In genomic region chr14:63454436-63454835, GRCh38 we compare ENCODE assay signal across 27 cellular contexts.
"Had no signal": no experiment of that assay in that cellular context is flagged by ENCODE, and none has a peak within 500 bp of the region (broad histone marks: within the 10 kb centered on the region; RNA-seq: fewer than 3 reads in every experiment).

No MANE protein-coding gene starts in this region.

- H3K9ac ChIP-seq: parathyroid adenoma had no signal

- H3K4me2 ChIP-seq: smooth muscle cell had no signal

- H3K9me3 Mint-ChIP-seq: activated CD4-positive, alpha-beta memory T cell treated with anti-CD3 and anti-CD28 coated beads, Interleukin-2, amount 10 ng/mL, durations not matched to agents 7 days and 5 days; activated CD4-positive, alpha-beta T cell treated with anti-CD3 and anti-CD28 coated beads, Interleukin-2, amount 10 ng/mL, durations not matched to agents 24 days and 14 days; activated T-cell treated with anti-CD3 and anti-CD28 coated beads, Interleukin-2, amount 50 U/mL, for 24 hours; neural crest cell had no signal

- H3K9me3 ChIP-seq: breast epithelium, esophagus squamous epithelium, left ventricle myocardium inferior, right atrium auricular region, tibial nerve had no signal

- H3K27me3 Mint-ChIP-seq: activated CD4-positive, alpha-beta memory T cell treated with anti-CD3 and anti-CD28 coated beads, Interleukin-2, amount 10 ng/mL, durations not matched to agents 7 days and 5 days; activated CD4-positive, alpha-beta T cell treated with anti-CD3 and anti-CD28 coated beads, Interleukin-2, amount 10 ng/mL, durations not matched to agents 24 days and 14 days; activated T-cell treated with anti-CD3 and anti-CD28 coated beads, Interleukin-2, amount 50 U/mL, for 24 hours had no signal

- H3K27me3 ChIP-seq: breast epithelium, esophagus squamous epithelium, right atrium auricular region, tibial nerve had no signal

- H2AFZ ChIP-seq: parathyroid adenoma had no signal

- H3K27ac Mint-ChIP-seq: activated CD4-positive, alpha-beta memory T cell treated with anti-CD3 and anti-CD28 coated beads, Interleukin-2, amount 10 ng/mL, durations not matched to agents 7 days and 5 days; activated CD4-positive, alpha-beta T cell treated with anti-CD3 and anti-CD28 coated beads, Interleukin-2, amount 10 ng/mL, durations not matched to agents 24 days and 14 days had no signal

- H3K27ac ChIP-seq: breast epithelium, epithelial cell of prostate, esophagus squamous epithelium, parathyroid adenoma, right atrium auricular region, tibial nerve had no signal

- H3K36me3 ChIP-seq: breast epithelium, left ventricle myocardium inferior, right atrium auricular region, tibial nerve had no signal

- H3K4me3 Mint-ChIP-seq: activated CD4-positive, alpha-beta memory T cell treated with anti-CD3 and anti-CD28 coated beads, Interleukin-2, amount 10 ng/mL, durations not matched to agents 7 days and 5 days; activated CD4-positive, alpha-beta T cell treated with anti-CD3 and anti-CD28 coated beads, Interleukin-2, amount 10 ng/mL, durations not matched to agents 24 days and 14 days; activated T-cell treated with anti-CD3 and anti-CD28 coated beads, Interleukin-2, amount 50 U/mL, for 24 hours; neural crest cell had no signal

- H3K4me1 ChIP-seq: breast epithelium had no signal

- DNase-seq: activated CD4-positive, alpha-beta memory T cell treated with anti-CD3 and anti-CD28 coated beads, Interleukin-2, amount 10 ng/mL, durations not matched to agents 7 days and 5 days; activated CD4-positive, alpha-beta T cell treated with anti-CD3 and anti-CD28 coated beads, Interleukin-2, amount 10 ng/mL, durations not matched to agents 24 days and 14 days; activated CD4-positive, CD25-positive, alpha-beta regulatory T cell treated with anti-CD3 and anti-CD28 coated beads, Interleukin-2, amount 50 U/mL, for 72 hours; activated CD8-positive, alpha-beta memory T cell treated with anti-CD3 and anti-CD28 coated beads, Interleukin-2, amount 50 U/mL, for 48 hours; activated gamma-delta T cell treated with Interleukin-2 at 50 U/mL for 16 hours; activated naive CD4-positive, alpha-beta T cell treated with anti-CD3 and anti-CD28 coated beads, Interleukin-2, amount 50 U/mL, for 16 hours; activated T-cell treated with anti-CD3 and anti-CD28 coated beads, Interleukin-2, amount 50 U/mL, for 24 hours; amniotic stem cell; central memory CD4-positive, alpha-beta T cell; dermis blood vessel endothelial cell; effector CD8-positive, alpha-beta T cell; esophagus squamous epithelium; foreskin melanocyte; islet precursor cell; left ventricle myocardium inferior; mammary epithelial cell; stimulated activated CD4-positive, alpha-beta T cell treated with anti-CD3 and anti-CD28 coated beads, Interleukin-15, amount 100 ng/mL, for 24 hours; stimulated activated CD4-positive, alpha-beta T cell treated with anti-CD3 and anti-CD28 coated beads, Interleukin-2, amount 100 ng/mL, for 24 hours; stimulated activated naive CD4-positive, alpha-beta T cell treated with Interleukin-2 at 50 U/mL for 16 hours; T-helper 2 cell had no signal

- H3K4me3 ChIP-seq: breast epithelium, esophagus squamous epithelium, left ventricle myocardium inferior, right atrium auricular region, smooth muscle cell, tibial nerve had no signal
